11 cellular contexts compared by ENCODE assay signal in the genomic region with DNA sequence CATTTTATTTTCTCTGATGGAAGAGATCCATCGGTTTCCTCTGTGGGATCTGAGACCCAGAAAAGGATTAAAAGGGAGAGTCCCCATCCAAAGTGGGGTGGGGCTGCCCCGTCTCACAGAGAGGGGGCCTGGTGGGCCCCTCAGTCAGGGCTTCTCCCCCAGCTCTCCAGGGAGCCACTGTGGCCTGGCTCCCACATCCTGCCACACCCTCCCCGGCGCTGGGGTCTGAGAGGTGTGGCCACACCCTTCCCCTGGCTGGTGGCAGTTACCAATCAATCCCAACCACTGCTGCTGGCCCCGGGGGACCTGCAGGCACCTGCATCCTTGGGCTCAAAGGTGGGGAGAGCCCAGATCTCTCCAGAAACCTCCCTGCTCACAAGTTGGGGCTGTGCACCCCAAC.
DNase-seq lines count a peak whose midpoint lies in the region; ATAC-seq, FAIRE-seq and TF ChIP-seq lines count a peak whose summit lies in the region.
"Had no signal": no experiment of that assay in that cellular context is flagged by ENCODE, and none has a peak within 500 bp of the region (broad histone marks: within the 10 kb centered on the region; RNA-seq: fewer than 3 reads in every experiment).

No MANE protein-coding gene starts in this region.

- H3K9me3 Mint-ChIP-seq in activated B cell treated with CpG ODN at 0.5 μM for 24 hours = no peaks in the 10 kb centered on the region
- H3K9me3 Mint-ChIP-seq: activated T-cell treated with anti-CD3 and anti-CD28 coated beads, Interleukin-2, amount 50 U/mL, for 24 hours had no signal

- no peak for TF ChIP-seq CTCF in activated B cell treated with CpG ODN at 0.5 μM for 24 hours (IDR thresholded peaks at IDR 0.05)

- H3K4me1 Mint-ChIP-seq in activated B cell treated with CpG ODN at 0.5 μM for 24 hours = peaks cover 37% of the 10 kb centered on the region

- H3K36me3 Mint-ChIP-seq in activated B cell treated with CpG ODN at 0.5 μM for 24 hours (ENCODE audit: low read depth) = no peaks in the 10 kb centered on the region

- no peak for ATAC-seq in left ventricle myocardium superior
- peak; percentile 74 for ATAC-seq in HG03354 (IDR thresholded peaks at IDR 0.05; ENCODE audit: poor library complexity, severe bottlenecking, unreplicated experiment)
- ATAC-seq in activated B cell treated with CpG ODN at 0.5 μM for 24 hours (ENCODE audit: low read depth) = peak; percentile 84

- CTCF ChIA-PET in activated B cell treated with CpG ODN at 0.5 μM for 24 hours (lab: Charles Lee) = no interaction called here

- peaks cover 2% of the 10 kb centered on the region for H3K27me3 Mint-ChIP-seq in activated B cell treated with CpG ODN at 0.5 μM for 24 hours

- FAIRE-seq in urothelium cell line (lab: Jason Lieb, UNC) = no peak
- FAIRE-seq: endometrium had no signal

- peak overlapping the region; percentile 60 for H3K4me3 Mint-ChIP-seq in activated B cell treated with CpG ODN at 0.5 μM for 24 hours
- H3K4me3 Mint-ChIP-seq: activated T-cell treated with anti-CD3 and anti-CD28 coated beads, Interleukin-2, amount 50 U/mL, for 24 hours had no signal

- intact Hi-C loops in left ventricle myocardium superior (cut with micrococcal nuclease) = no loop called here
- intact Hi-C loops in cardiac septum (cut with DNase I) = no loop called here
- intact Hi-C loops in activated B cell treated with CpG ODN at 0.5 μM for 24 hours (cut with micrococcal nuclease) = no loop called here

- POLR2A ChIA-PET in activated B cell treated with CpG ODN at 0.5 μM for 24 hours (lab: Charles Lee) = interaction anchor here (1.2 kb wide), 1 partner anchor 97 kb away, joined by 3 read pairs; no protein-coding TSS in a partner anchor

- H3K27ac Mint-ChIP-seq in activated B cell treated with CpG ODN at 0.5 μM for 24 hours = no peak overlapping the region
- H3K27ac Mint-ChIP-seq: activated T-cell treated with anti-CD3 and anti-CD28 coated beads, Interleukin-2, amount 50 U/mL, for 24 hours had no signal

- DNase-seq in left ventricle myocardium superior (peak; percentile 37), cardiac septum (ENCODE audit: low spot score) (no peak), activated B cell treated with CpG ODN at 0.5 μM for 24 hours (peak; percentile 32), urothelium cell line (ENCODE audit: low spot score) (peak; percentile 48), MV-4-11 (lab: John Stamatoyannopoulos, UW) (no peak), KG1 (lab: John Stamatoyannopoulos, UW) (no peak), DMS79 treated with DMSO at 0.1 percent for 48 hours (lab: John Stamatoyannopoulos, UW) (no peak)
- DNase-seq: activated T-cell treated with anti-CD3 and anti-CD28 coated beads, Interleukin-2, amount 50 U/mL, for 24 hours; upper lobe of left lung had no signal

Comparison
In these comparisons a context has a peak if more than half of its experiments do, and no peak if none do; other contexts are left out.
1. DNase-seq: peak in left ventricle myocardium superior (single experiment), activated B cell treated with CpG ODN at 0.5 μM for 24 hours (single experiment) and urothelium cell line (single experiment); none in cardiac septum (single experiment), MV-4-11 (single experiment), KG1 (single experiment) and DMS79 treated with DMSO at 0.1 percent for 48 hours (single experiment).